ENCODE assay signal across 8 cellular contexts in genomic region chr5:32585446-32586250, GRCh38. TPM values are rescaled to one million over a fixed set of nuclear protein-coding genes. Genes with fewer than 3 reads are reported as not detected.
DNase-seq lines count a peak whose midpoint lies in the region; ATAC-seq and TF ChIP-seq lines count a peak whose summit lies in the region.

TSS of gene SUB1 (plus strand) at chr5:32585557. CDS start at chr5:32588513, 2,956 bp downstream.

- H3K4me3 Mint-ChIP-seq in memory B cell, result peak within 1 kb of the TSS; percentile 99

- TF ChIP-seq CTCF in GM20000 (IDR thresholded peaks at IDR 0.05; ENCODE audit: extremely low read depth, missing control alignments), result peak; percentile 0

- peak within 1 kb of the TSS; percentile 98 for H3K27ac Mint-ChIP-seq in memory B cell

- H3K27me3 Mint-ChIP-seq in memory B cell, result no peaks in the 10 kb centered on the region

- H3K27me3 ChIP-seq in effector memory CD4-positive, alpha-beta T cell (replicated peaks; ENCODE audit: control insufficient read depth, insufficient read depth, low read length, poor library complexity, severe bottlenecking), result no peaks in the 10 kb centered on the region

- peak; percentile 62 for ATAC-seq in memory B cell (ENCODE audit: low read depth)

- H3K4me1 Mint-ChIP-seq in memory B cell, result peaks cover 50% of the 10 kb centered on the region

- H3K36me3 ChIP-seq in effector memory CD4-positive, alpha-beta T cell (ENCODE audit: control insufficient read depth, insufficient read depth, low read length), result peaks cover 11% of the 10 kb centered on the region

- H3K9me3 Mint-ChIP-seq in memory B cell, result no peaks in the 10 kb centered on the region

- no peaks in the 10 kb centered on the region for H3K9me3 ChIP-seq in effector memory CD4-positive, alpha-beta T cell (ENCODE audit: control insufficient read depth, low read length)

- DNase-seq in CMK (ENCODE audit: low read depth), result peak; percentile 90
- peak; percentile 90 for DNase-seq in GM20000 (ENCODE audit: low spot score)
- DNase-seq in HT-29 (ENCODE audit: low spot score), result peak; percentile 96
- DNase-seq in NK-92 treated with Interleukin-12 subunit alpha and Interleukin-12 subunit beta, amount 100 ng/mL, for 24 hours (lab: John Stamatoyannopoulos, UW), result peak; percentile 89
- DNase-seq in activated CD8-positive, alpha-beta memory T cell treated with anti-CD3 and anti-CD28 coated beads for 24 hours, result peak; percentile 95
- DNase-seq in effector memory CD4-positive, alpha-beta T cell, result peak; percentile 88 to 93 (median 88)
- peak; percentile 88 to 91 for DNase-seq in memory B cell (ENCODE audit: low spot score in 2 of 2)
- peak; percentile 85 for DNase-seq in stimulated activated CD8-positive, alpha-beta memory T cell treated with anti-CD3 and anti-CD28 coated beads, Interleukin-12 subunit alpha, Interleukin-12 subunit beta, amount 100 ng/mL, for 24 hours (ENCODE audit: extremely low read depth)

- H3K4me3 ChIP-seq in effector memory CD4-positive, alpha-beta T cell (ENCODE audit: insufficient read depth, low read depth, low read length, poor library complexity, severe bottlenecking), result peak within 1 kb of the TSS; percentile 100

- peak within 1 kb of the TSS; percentile 100 for H3K27ac ChIP-seq in effector memory CD4-positive, alpha-beta T cell (ENCODE audit: insufficient read depth, low read length, poor library complexity, severe bottlenecking)

- H3K36me3 Mint-ChIP-seq in memory B cell, result peaks cover 13% of the 10 kb centered on the region

- H3K4me1 ChIP-seq in effector memory CD4-positive, alpha-beta T cell (ENCODE audit: control insufficient read depth, insufficient read depth, low read length, poor library complexity, severe bottlenecking), result peaks cover 27% of the 10 kb centered on the region

RNA-seq across cellular contexts. Expression of gene SUB1, which starts in this region (rescaled TPM):
- 75.2 and 102 TPM in 2 replicates for total RNA-seq in HT-29 (2014; rRNA removed; shearing (Covaris generic))

Comparison
In these comparisons a context has a peak if more than half of its experiments do, and no peak if none do; other contexts are left out.
1. Peak in every context shown above with its lines: DNase-seq, ATAC-seq, H3K4me3 ChIP-seq and H3K27ac ChIP-seq.